Comparison of ENCODE assay signal across 19 cellular contexts in the genomic region with DNA sequence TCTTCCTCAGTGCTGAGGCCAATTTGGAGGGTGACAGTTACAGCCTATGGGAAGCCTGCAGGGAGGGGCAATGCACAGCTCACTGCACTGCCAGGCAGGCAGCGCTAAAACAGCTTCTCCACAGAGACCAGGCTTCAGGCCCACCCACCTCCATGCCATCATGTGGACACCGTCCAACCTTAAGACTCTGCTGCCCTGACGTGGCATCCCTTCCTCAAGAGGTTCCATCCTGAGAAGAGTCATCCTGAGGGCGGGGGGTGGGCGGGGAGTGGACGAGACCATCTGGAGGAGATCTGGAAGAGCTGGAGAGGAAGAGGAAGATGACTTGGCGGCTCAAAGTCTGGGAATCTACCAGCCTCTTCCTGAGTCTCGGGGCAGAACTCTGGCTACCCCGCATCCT. TPM values are rescaled to one million over a fixed set of nuclear protein-coding genes. Genes with fewer than 3 reads are reported as not detected.
DNase-seq lines count a peak whose midpoint lies in the region; ATAC-seq and TF ChIP-seq lines count a peak whose summit lies in the region.
"Had no signal": no experiment of that assay in that cellular context is flagged by ENCODE, and none has a peak within 500 bp of the region (broad histone marks: within the 10 kb centered on the region; RNA-seq: fewer than 3 reads in every experiment).

No MANE protein-coding gene starts in this region.

- no peak for TF ChIP-seq EP300 in sigmoid colon (IDR thresholded peaks at IDR 0.05)

- WGBS in sigmoid colon, 2 donors = 73% methylated on average over 9 of the region's 9 CpGs

- DNase-seq in EL = peak; percentile 65
- DNase-seq in MG63 = peak; percentile 70
- DNase-seq in fibroblast of mammary gland (ENCODE audit: low read depth) = peak; percentile 83
- peak; percentile 20 for DNase-seq in sigmoid colon
- DNase-seq in left lobe of liver (ENCODE audit: low spot score) = no peak
- no peak for DNase-seq in SIG-M5 (lab: John Stamatoyannopoulos, UW)
- no peak for DNase-seq in foreskin keratinocyte
- DNase-seq: activated CD4-positive, alpha-beta memory T cell treated with anti-CD3 and anti-CD28 coated beads for 36 hours; CD4-positive, CD25-positive, alpha-beta regulatory T cell; esophagus squamous epithelium; midbrain; NCI-H2029; NCI-H524 treated with DMSO at 0.1 percent for 48 hours; occipital lobe; PC-9; spleen; stomach had no signal

- H3K27ac ChIP-seq in sigmoid colon = no peak overlapping the region
- H3K27ac ChIP-seq in foreskin keratinocyte = no peak overlapping the region
- H3K27ac ChIP-seq: PC-9, vagina had no signal

- H3K27me3 ChIP-seq in MG63 (no peaks in the 10 kb centered on the region), sigmoid colon (no peaks in the 10 kb centered on the region), foreskin keratinocyte (no peaks in the 10 kb centered on the region)
- H3K27me3 ChIP-seq: adrenal gland, vagina had no signal

- H3K9me3 ChIP-seq in MG63 (no peaks in the 10 kb centered on the region), sigmoid colon (no peaks in the 10 kb centered on the region)
- H3K9me3 ChIP-seq: adrenal gland, esophagus squamous epithelium, spleen, stomach, vagina had no signal

- ATAC-seq in left lobe of liver (no peak), foreskin keratinocyte (no peak)

- TF ChIP-seq CTCF in fibroblast of mammary gland (conservative IDR thresholded peaks at IDR 0.05; ENCODE audit: control insufficient read depth, insufficient read depth, low read depth, low read length) (no peak), sigmoid colon (IDR thresholded peaks at IDR 0.05) (no peak), foreskin keratinocyte (conservative IDR thresholded peaks at IDR 0.05) (no peak)

- H3K36me3 ChIP-seq in MG63 (no peaks in the 10 kb centered on the region), sigmoid colon (no peaks in the 10 kb centered on the region)
- H3K36me3 ChIP-seq: adrenal gland, esophagus squamous epithelium, spleen, stomach, vagina had no signal

- no peak overlapping the region for H3K4me3 ChIP-seq in MG63
- H3K4me3 ChIP-seq in fibroblast of mammary gland (ENCODE audit: control insufficient read depth, low read depth, low read length) = no peak overlapping the region
- no peak overlapping the region for H3K4me3 ChIP-seq in sigmoid colon
- H3K4me3 ChIP-seq: adrenal gland, esophagus squamous epithelium, PC-9, spleen, stomach, vagina had no signal

- intact Hi-C loops in sigmoid colon (cut with DNase I) = no loop called here

- H3K4me1 ChIP-seq in sigmoid colon (peaks cover 0 to 6% (median 0%) of the 10 kb centered on the region in 4 donors), foreskin keratinocyte (no peaks in the 10 kb centered on the region)
- H3K4me1 ChIP-seq: adrenal gland, vagina had no signal

- TF ChIP-seq POLR2A in sigmoid colon (IDR thresholded peaks at IDR 0.05) = no peak

RNA-seq across cellular contexts. Expression of a gene that starts 8.4 kb away (rescaled TPM):
- 0.52 and 1.4 TPM in 2 replicates for total RNA-seq in MG63 (2014; rRNA removed; shearing (Covaris generic); ENCODE audit: low replicate concordance)
- total RNA-seq in sigmoid colon = 100 to 1,000 TPM in 1 of 4 donors, 10 to 100 TPM in 3; 63.0 to 113 (median 70.9) TPM
- polyA plus RNA-seq in sigmoid colon = 10 to 100 TPM; 12.5 to 83.6 (median 24.6) TPM
- 7.1 TPM for total RNA-seq in left lobe of liver
- total RNA-seq in foreskin keratinocyte = not detected in 2 replicates
- polyA plus RNA-seq in foreskin keratinocyte = 0.03 and 0.04 TPM in 2 replicates
- total RNA-seq: activated CD4-positive, alpha-beta memory T cell treated with anti-CD3 and anti-CD28 coated beads for 36 hours; CD4-positive, CD25-positive, alpha-beta regulatory T cell; PC-9 had no signal
- polyA plus RNA-seq: CD4-positive, CD25-positive, alpha-beta regulatory T cell had no signal

RNA-seq across cellular contexts. Expression of a gene that starts 11.0 kb away (rescaled TPM):
- total RNA-seq in MG63 (2014; rRNA removed; shearing (Covaris generic); ENCODE audit: low replicate concordance) = not detected in 2 replicates
- total RNA-seq in sigmoid colon (not detected), left lobe of liver (not detected), foreskin keratinocyte (not detected in 2 replicates)
- polyA plus RNA-seq in sigmoid colon (under 1 TPM in 1 of 3 donors, not detected in 2; 0.16 TPM), foreskin keratinocyte (not detected in 2 replicates)
- total RNA-seq: activated CD4-positive, alpha-beta memory T cell treated with anti-CD3 and anti-CD28 coated beads for 36 hours; CD4-positive, CD25-positive, alpha-beta regulatory T cell; occipital lobe; PC-9; spleen; stomach; vagina had no signal
- polyA plus RNA-seq: CD4-positive, CD25-positive, alpha-beta regulatory T cell; spleen; stomach had no signal

RNA-seq across cellular contexts. Expression of a gene that starts 50.4 kb away (rescaled TPM):
- total RNA-seq in MG63 (2014; rRNA removed; shearing (Covaris generic); ENCODE audit: low replicate concordance) = 0.10 and 0.67 TPM in 2 replicates
- total RNA-seq in sigmoid colon (under 1 TPM in 2 of 4 donors, not detected in 2; 0.28 to 0.36 TPM), left lobe of liver (0.68 TPM), foreskin keratinocyte (0.03 TPM in 1 of 2 replicates, not detected in the other)
- polyA plus RNA-seq in sigmoid colon (under 1 TPM in 1 of 3 donors, not detected in 2; 0.36 TPM), foreskin keratinocyte (0.01 TPM in 1 of 2 replicates, not detected in the other)
- total RNA-seq: PC-9, vagina had no signal

RNA-seq across cellular contexts. Expression of a gene that starts 52.6 kb away (rescaled TPM):
- total RNA-seq in MG63 (2014; rRNA removed; shearing (Covaris generic); ENCODE audit: low replicate concordance) = 0.57 and 1.9 TPM in 2 replicates
- total RNA-seq in sigmoid colon (1 to 10 TPM; 7.2 to 9.8 (median 8.6) TPM), left lobe of liver (28.0 TPM), foreskin keratinocyte (14.0 and 14.3 TPM in 2 replicates)
- polyA plus RNA-seq in sigmoid colon (10 to 100 TPM; 10.8 to 30.7 (median 11.1) TPM), foreskin keratinocyte (7.3 and 7.4 TPM in 2 replicates)

Comparison
In these comparisons a context has a peak if more than half of its experiments do, and no peak if none do; other contexts are left out.
1. DNase-seq: peak in EL (single experiment), MG63 (single experiment), fibroblast of mammary gland (single experiment) and sigmoid colon (single experiment); none in left lobe of liver (single experiment), SIG-M5 (single experiment) and foreskin keratinocyte (0 of 2).